Comparison of ENCODE assay signal across 32 cellular contexts in genomic region chr3:111618945-111619344, GRCh38. TPM values are rescaled to one million over a fixed set of nuclear protein-coding genes. Genes with fewer than 3 reads are reported as not detected.
DNase-seq lines count a peak whose midpoint lies in the region; ATAC-seq, FAIRE-seq and TF ChIP-seq lines count a peak whose summit lies in the region.
"Had no signal": no experiment of that assay in that cellular context is flagged by ENCODE, and none has a peak within 500 bp of the region (broad histone marks: within the 10 kb centered on the region; RNA-seq: fewer than 3 reads in every experiment).

No MANE protein-coding gene starts in this region.

- DNase-seq in activated CD4-positive, alpha-beta T cell treated with anti-CD3 and anti-CD28 coated beads for 36 hours = no peak
- no peak for DNase-seq in activated CD4-positive, alpha-beta T cell treated with anti-CD3 and anti-CD28 coated beads, Interleukin-2, amount 50 U/mL, for 4 hours
- DNase-seq in GM12878 (ENCODE audit: low read depth, low spot score) (no peak), AG08395 (ENCODE audit: low spot score) (no peak), WERI-Rb-1 (no peak), DMS114 treated with DMSO at 0.1 percent for 48 hours (lab: John Stamatoyannopoulos, UW; ENCODE audit: unreplicated experiment) (no peak)
- DNase-seq: activated T-cell treated with anti-CD3 and anti-CD28 coated beads, Interleukin-2, amount 50 U/mL, for 1 hour; adrenal gland; GDM1; H7; heart left ventricle; KBM-7; MM.1S; NCI-H1417; NCI-H2081; NCI-H345; NCI-H82; psoas muscle; stimulated activated CD4-positive, alpha-beta T cell treated with anti-CD3 and anti-CD28 coated beads, Interleukin-15, amount 100 ng/mL, for 24 hours; trophoblast cell had no signal

- no peak overlapping the region for H2AFZ ChIP-seq in GM12878 (ENCODE audit: control insufficient read depth, low read depth, low read length)

- ATAC-seq in activated CD4-positive, alpha-beta T cell treated with anti-CD3 and anti-CD28 coated beads for 36 hours = no peak
- ATAC-seq in GM18511 (IDR thresholded peaks at IDR 0.05; ENCODE audit: unreplicated experiment) (peak; percentile 36), HG03565 (IDR thresholded peaks at IDR 0.05; ENCODE audit: unreplicated experiment) (peak; percentile 34), GM12878 (peak; percentile 43; the same call in 1 of the 3 replicates)
- ATAC-seq: heart left ventricle, psoas muscle, Right ventricle myocardium inferior had no signal

- H3K9ac ChIP-seq in GM12878 (ENCODE audit: control insufficient read depth, insufficient read depth, low read length) = no peak overlapping the region

- TF ChIP-seq EP300 in GM12878 (IDR thresholded peaks at IDR 0.05; ENCODE audit: borderline replicate concordance in 1 of 2, control insufficient read depth in 1 of 2, low read depth in 2 of 2, low read length in 2 of 2) = no peak

- H3K4me2 ChIP-seq in GM12878 (ENCODE audit: control insufficient read depth, insufficient read depth) = no peak overlapping the region

- H3K27ac Mint-ChIP-seq in activated CD4-positive, alpha-beta T cell treated with anti-CD3 and anti-CD28 coated beads for 36 hours = peak overlapping the region; percentile 67
- H3K27ac Mint-ChIP-seq: brain had no signal

- no TSS peak for BruUV-seq in GM12878 (replicated peaks; lab: Mats Ljungman, UMichigan)

- H3K9me3 Mint-ChIP-seq in activated CD4-positive, alpha-beta T cell treated with anti-CD3 and anti-CD28 coated beads for 36 hours (ENCODE audit: low read depth) = peaks cover 6% of the 10 kb centered on the region

- no peak for FAIRE-seq in GM12878 (lab: Jason Lieb, UNC)

- H3K27me3 ChIP-seq in GM12878 (replicated peaks in 1 of 2; ENCODE audit: control insufficient read depth in 2 of 2, insufficient read depth in 2 of 2, low read length in 1 of 2) (no peaks in the 10 kb centered on the region; a peak in 1 of 4 replicates), WERI-Rb-1 (ENCODE audit: insufficient read depth, low read depth, severe bottlenecking) (no peaks in the 10 kb centered on the region)
- H3K27me3 ChIP-seq: adrenal gland, heart left ventricle had no signal

- H3K27ac ChIP-seq in GM12878 (ENCODE audit: control insufficient read depth, insufficient read depth) (no peak overlapping the region), WERI-Rb-1 (no peak overlapping the region)
- H3K27ac ChIP-seq: 22Rv1, adrenal gland, heart left ventricle, psoas muscle, VCaP had no signal

- no peak for TF ChIP-seq RAD21 in GM12878 (IDR thresholded peaks at IDR 0.05; ENCODE audit: insufficient read depth, low read depth, low read length)

- H3K36me3 ChIP-seq in GM12878 (ENCODE audit: control insufficient read depth in 2 of 2, insufficient read depth in 2 of 2, low read length in 1 of 2) (no peaks in the 10 kb centered on the region), WERI-Rb-1 (no peaks in the 10 kb centered on the region)
- H3K36me3 ChIP-seq: adrenal gland, heart left ventricle had no signal

- CTCF ChIA-PET in activated CD4-positive, alpha-beta T cell treated with anti-CD3 and anti-CD28 coated beads for 36 hours (lab: Charles Lee) = interaction anchor here (0.5 to 4.8 kb wide), 8 partner anchors 9 to 78 kb away, joined by 3 to 37 read pairs (median 4); no protein-coding TSS in a partner anchor
- CTCF ChIA-PET in GM12878 (lab: Yijun Ruan, JAX) = interaction anchor here (0.9 to 4.9 kb wide), 7 partner anchors 15 to 78 kb away, joined by 3 to 61 read pairs (median 3); no protein-coding TSS in a partner anchor

- TF ChIP-seq CTCF in GM12878 (IDR thresholded peaks at IDR 0.05 in 2 of 3, conservative IDR thresholded peaks at IDR 0.05 in 1 of 3; ENCODE audit: control insufficient read depth in 2 of 3, extremely low read depth in 1 of 3, insufficient read depth in 1 of 3, low read depth in 3 of 3, low read length in 3 of 3) (no peak), WERI-Rb-1 (IDR thresholded peaks at IDR 0.05; ENCODE audit: low read depth, low read length) (no peak)

- no peak overlapping the region for H3K4me3 Mint-ChIP-seq in activated CD4-positive, alpha-beta T cell treated with anti-CD3 and anti-CD28 coated beads for 36 hours
- H3K4me3 Mint-ChIP-seq: brain; T-helper 2 cell treated with Interferon-gamma antibody and Interleukin-4, amounts not matched to agents 5 μg/mL and 100 μg/mL, for 36 hours had no signal

- H3K4me3 ChIP-seq in GM12878 (no peak overlapping the region), WERI-Rb-1 (ENCODE audit: low read depth, low read length) (no peak overlapping the region)
- H3K4me3 ChIP-seq: adrenal gland, heart left ventricle, psoas muscle had no signal

- SMC1A ChIA-PET in GM12878 (lab: Charles Lee; ENCODE audit: uncharacterized antibody, unreplicated experiment) = interaction anchor here (0.8 to 4.4 kb wide), 5 partner anchors 9 to 40 kb away, joined by 3 to 41 read pairs (median 4); no protein-coding TSS in a partner anchor

- TF ChIP-seq POLR2A in GM12878 (IDR thresholded peaks at IDR 0.05; ENCODE audit: low read depth, low read length) = no peak

- RAD21 ChIA-PET in GM12878 (lab: Charles Lee; ENCODE audit: unreplicated experiment) = interaction anchor here (0.7 to 5.0 kb wide), 9 partner anchors 24 to 643 kb away, joined by 3 to 30 read pairs (median 3); partner anchors contain the start of genes ABHD10 and ZBED2

- H3K27me3 Mint-ChIP-seq in activated CD4-positive, alpha-beta T cell treated with anti-CD3 and anti-CD28 coated beads for 36 hours = no peaks in the 10 kb centered on the region

- in situ Hi-C loops in GM12878 (cut with MboI) = no loop called here

- no peaks in the 10 kb centered on the region for H3K4me1 ChIP-seq in GM12878 (ENCODE audit: control insufficient read depth, insufficient read depth, low read length)
- H3K4me1 ChIP-seq: adrenal gland, psoas muscle had no signal

- H3K4me1 Mint-ChIP-seq in activated CD4-positive, alpha-beta T cell treated with anti-CD3 and anti-CD28 coated beads for 36 hours = peaks cover 56% of the 10 kb centered on the region
- H3K4me1 Mint-ChIP-seq: brain had no signal

- H3K9me3 ChIP-seq in GM12878 (replicated peaks; ENCODE audit: control insufficient read depth, insufficient read depth, low read length) (no peaks in the 10 kb centered on the region), WERI-Rb-1 (ENCODE audit: severe bottlenecking) (peaks cover 7% of the 10 kb centered on the region)
- H3K9me3 ChIP-seq: adrenal gland, heart left ventricle, psoas muscle had no signal

- no peaks in the 10 kb centered on the region for H3K79me2 ChIP-seq in GM12878 (ENCODE audit: control insufficient read depth, insufficient read depth, low read length)

- POLR2A ChIA-PET in activated CD4-positive, alpha-beta T cell treated with anti-CD3 and anti-CD28 coated beads for 36 hours (lab: Charles Lee) = no interaction called here
- POLR2A ChIA-PET in GM12878 (lab: Charles Lee) = interaction anchor here (0.9 to 1.2 kb wide), 2 partner anchors 9 to 29 kb away, joined by 3 to 4 read pairs; no protein-coding TSS in a partner anchor

- intact Hi-C loops in activated CD4-positive, alpha-beta T cell treated with anti-CD3 and anti-CD28 coated beads for 36 hours (cut with DNase I, micrococcal nuclease) = loop anchor here in 1 of 2 experiments (5.0 kb wide), 1 partner anchor 547 kb away; the partner anchor contains the start of gene NECTIN3
- intact Hi-C loops in GM12878 (cut with micrococcal nuclease; ENCODE audit: unreplicated experiment) = no loop called here

- H3K36me3 Mint-ChIP-seq in activated CD4-positive, alpha-beta T cell treated with anti-CD3 and anti-CD28 coated beads for 36 hours (ENCODE audit: low read depth) = peaks cover 33% of the 10 kb centered on the region
- H3K36me3 Mint-ChIP-seq: brain had no signal

- H4K20me1 ChIP-seq in GM12878 (ENCODE audit: control insufficient read depth, insufficient read depth) = no peaks in the 10 kb centered on the region

TF ChIP-seq in GM12878, 131 proteins besides CTCF, POLR2A, EP300 and RAD21 (continues in another document):
- no peak for TF ChIP-seq NFYA (IDR thresholded peaks at IDR 0.05; ENCODE audit: borderline replicate concordance, low read depth, low read length)

RNA-seq across cellular contexts. Expression of gene ZBED2, which starts 23.8 kb away (rescaled TPM):
- 100 to 1,000 TPM; 313 to 418 TPM for total RNA-seq in activated CD4-positive, alpha-beta T cell treated with anti-CD3 and anti-CD28 coated beads for 36 hours
- total RNA-seq in GM12878 (2013; cell fraction: nucleolus; rRNA removed) = not detected in 2 replicates
- total RNA-seq in GM12878 (2014; rRNA removed) (0.06 and 0.22 TPM in 2 replicates), GM12878 (2014; rRNA removed; fragmentation: Illumina TruSeq; extraction: Trizol) (0.04 and 0.18 TPM in 2 replicates), GM12878 (2021) (0.08 and 0.32 TPM in 2 replicates)
- not detected for polyA plus RNA-seq in GM12878 (2011; ENCODE audit: low read depth)
- polyA plus RNA-seq in GM12878 (2011; rRNA removed) (0.12 and 0.16 TPM in 2 replicates), GM12878 (2014; fragmentation: Illumina TruSeq; extraction: Trizol) (0.11 and 0.12 TPM in 2 replicates), GM12878 (2014; fragmentation: Nextera tagmentation; extraction: Ambion mirVana) (under 1 TPM in 1 of 2 experiments, not detected in 1; 0.02 TPM), GM12878 (2014; rRNA removed) (0.06 and 0.24 TPM in 2 replicates), GM12878 (2016; fragmentation: Nextera tagmentation; extraction: Ambion mirVana) (not detected)
- 0.07 and 0.10 TPM in 2 replicates for polyA plus RNA-seq in GM12878 (2011; cell fraction: cytosol; rRNA removed)
- 0.09 and 0.13 TPM in 2 replicates for polyA plus RNA-seq in GM12878 (2011; cell fraction: nucleus; rRNA removed)
- 0.04 TPM in 1 of 2 replicates, not detected in the other for polyA plus RNA-seq in GM12878 (2012)
- 0.10 TPM in 1 of 2 replicates, not detected in the other for polyA minus RNA-seq in GM12878 (2011; rRNA and poly(A)+ RNA removed)
- polyA minus RNA-seq in GM12878 (2011; cell fraction: cytosol; rRNA and poly(A)+ RNA removed) = not detected in 2 replicates
- polyA minus RNA-seq in GM12878 (2011; cell fraction: nucleus; rRNA and poly(A)+ RNA removed) = not detected in 2 replicates
- total RNA-seq: chondrocyte, fibroblast of villous mesenchyme, H7, HT-29, lung microvascular endothelial cell, OCI-LY7, psoas muscle, Right ventricle myocardium inferior had no signal
- polyA plus RNA-seq: adrenal gland, heart left ventricle, psoas muscle had no signal

RNA-seq across cellular contexts. Expression of gene PLCXD2, which starts 55.5 kb away (rescaled TPM):
- total RNA-seq in activated CD4-positive, alpha-beta T cell treated with anti-CD3 and anti-CD28 coated beads for 36 hours = 1 to 10 TPM; 6.5 to 7.4 TPM
- total RNA-seq in GM12878 (2013; cell fraction: nucleolus; rRNA removed) = 1.5 and 1.6 TPM in 2 replicates
- total RNA-seq in GM12878 (2014; rRNA removed) (1.3 and 1.4 TPM in 2 replicates), GM12878 (2014; rRNA removed; fragmentation: Illumina TruSeq; extraction: Trizol) (1.2 and 1.4 TPM in 2 replicates), GM12878 (2021) (1.1 and 1.8 TPM in 2 replicates)
- 0.28 TPM for polyA plus RNA-seq in GM12878 (2011; ENCODE audit: low read depth)
- polyA plus RNA-seq in GM12878 (2011; rRNA removed) (2.7 and 3.0 TPM in 2 replicates), GM12878 (2014; fragmentation: Illumina TruSeq; extraction: Trizol) (0.87 and 1.00 TPM in 2 replicates), GM12878 (2014; fragmentation: Nextera tagmentation; extraction: Ambion mirVana) (under 1 TPM; 0.26 to 0.31 TPM), GM12878 (2014; rRNA removed) (0.58 TPM in 2 replicates), GM12878 (2016; fragmentation: Nextera tagmentation; extraction: Ambion mirVana) (under 1 TPM; 0.48 to 0.72 TPM)
- polyA plus RNA-seq in GM12878 (2011; cell fraction: cytosol; rRNA removed) = 1.1 TPM in 2 replicates
- 5.4 and 5.9 TPM in 2 replicates for polyA plus RNA-seq in GM12878 (2011; cell fraction: nucleus; rRNA removed)
- polyA plus RNA-seq in GM12878 (2012) = 0.24 and 0.31 TPM in 2 replicates
- 4.5 and 6.5 TPM in 2 replicates for polyA minus RNA-seq in GM12878 (2011; rRNA and poly(A)+ RNA removed)
- 1.1 and 1.5 TPM in 2 replicates for polyA minus RNA-seq in GM12878 (2011; cell fraction: cytosol; rRNA and poly(A)+ RNA removed)
- 4.7 and 11.0 TPM in 2 replicates for polyA minus RNA-seq in GM12878 (2011; cell fraction: nucleus; rRNA and poly(A)+ RNA removed)

Comparison
In these comparisons a context has a peak if more than half of its experiments do, and no peak if none do; other contexts are left out.
1. RNA of gene ZBED2, which starts 23.8 kb away (total RNA-seq): 313 to 418 TPM in activated CD4-positive, alpha-beta T cell treated with anti-CD3 and anti-CD28 coated beads for 36 hours; 0.04 to 0.32 TPM in GM12878; every median in the first group is over 100 times any median in the second.